ENCODE assay signal across 17 cellular contexts in the genomic region with DNA sequence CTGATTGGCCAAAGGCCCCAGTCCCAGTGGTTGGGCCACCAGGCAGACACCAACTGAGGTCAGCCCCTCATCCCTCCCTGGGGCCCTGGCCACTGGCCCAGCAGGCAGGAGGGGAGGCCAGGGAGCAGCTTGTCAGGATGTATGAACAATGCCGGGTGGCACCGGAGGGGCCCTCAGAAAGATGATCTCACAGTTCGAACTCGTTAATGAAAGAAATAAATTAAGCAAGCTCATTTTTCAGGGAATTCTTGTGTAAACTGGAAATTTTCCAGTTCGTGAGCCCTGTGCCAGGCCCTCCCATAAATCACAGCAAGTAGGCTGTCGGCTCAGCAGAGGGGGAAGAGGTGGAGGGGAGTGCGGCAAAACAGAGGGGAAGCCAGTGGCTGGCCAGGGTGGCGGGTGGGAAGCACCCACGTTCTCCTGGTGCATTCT.
DNase-seq lines count a peak whose midpoint lies in the region; ATAC-seq and TF ChIP-seq lines count a peak whose summit lies in the region.
"Had no signal": no experiment of that assay in that cellular context is flagged by ENCODE, and none has a peak within 500 bp of the region (broad histone marks: within the 10 kb centered on the region; RNA-seq: fewer than 3 reads in every experiment).

No MANE protein-coding gene starts in this region.

- no peak overlapping the region for H3K4me3 ChIP-seq in spleen
- H3K4me3 ChIP-seq: SJSA1 had no signal

- H3K4me1 ChIP-seq in spleen: peaks cover 0 to 33% (median 11%) of the 10 kb centered on the region in 6 donors
- H3K4me1 ChIP-seq: SJSA1 had no signal

- TF ChIP-seq CTCF in spleen (IDR thresholded peaks at IDR 0.05 in 8 of 11, conservative IDR thresholded peaks at IDR 0.05 in 3 of 11): no peak

- intact Hi-C loops in spleen (cut with DNase I; ENCODE audit: low total_unique reads): no loop called here

- peak; percentile 18 for DNase-seq in DMS153 (lab: John Stamatoyannopoulos, UW)
- no peak for DNase-seq in DMS153 treated with DMSO at 0.1 percent for 48 hours (lab: John Stamatoyannopoulos, UW; ENCODE audit: unreplicated experiment)
- peak; percentile 58 for DNase-seq in NCI-H748 (lab: John Stamatoyannopoulos, UW; ENCODE audit: unreplicated experiment)
- peak; percentile 20 for DNase-seq in glomerular endothelial cell (ENCODE audit: extremely low read depth, low read depth, low spot score)
- DNase-seq in spleen: no peak
- DNase-seq in NCI-H345 treated with DMSO at 0.1 percent for 48 hours (lab: John Stamatoyannopoulos, UW; ENCODE audit: unreplicated experiment): no peak
- no peak for DNase-seq in D341Med (ENCODE audit: low spot score)
- DNase-seq: activated naive CD4-positive, alpha-beta T cell treated with anti-CD3 and anti-CD28 coated beads, Interleukin-2, amount 50 U/mL, for 16 hours; cerebellar nuclear complex; IMR-90; natural killer cell; NK-92 treated with Interleukin-12 subunit alpha and Interleukin-12 subunit beta, amount 100 ng/mL, for 24 hours; stimulated activated naive CD8-positive, alpha-beta T cell treated with anti-CD3 and anti-CD28 coated beads, Interleukin-15, amount 100 ng/mL, for 72 hours had no signal

- 43 to 63% (median 60%) methylated on average over 9 of the region's 9 CpGs for WGBS in spleen, 5 donors

- H3K27me3 ChIP-seq in spleen (replicated peaks in 1 of 7): no peaks in the 10 kb centered on the region
- H3K27me3 ChIP-seq: SJSA1 had no signal

- TF ChIP-seq POLR2A in spleen (IDR thresholded peaks at IDR 0.05): no peak

- ATAC-seq in GM19463 (IDR thresholded peaks at IDR 0.05; ENCODE audit: unreplicated experiment): no peak
- ATAC-seq: natural killer cell; stimulated activated naive CD8-positive, alpha-beta T cell treated with anti-CD3 and anti-CD28 coated beads, Interleukin-15, amount 100 ng/mL, for 72 hours had no signal

- H3K9me3 ChIP-seq in spleen: no peaks in the 10 kb centered on the region
- H3K9me3 ChIP-seq: SJSA1 had no signal

- H3K27ac ChIP-seq in spleen: peak overlapping the region in 5 of 8 donors; percentile 19 to 58 (median 56)
- H3K27ac ChIP-seq: 22Rv1, epithelial cell of prostate, SJSA1 had no signal

- no peaks in the 10 kb centered on the region for H3K36me3 ChIP-seq in spleen
- H3K36me3 ChIP-seq: SJSA1 had no signal

Comparison
In these comparisons a context has a peak if more than half of its experiments do, and no peak if none do; other contexts are left out.
1. DNase-seq: peak in DMS153 (single experiment), NCI-H748 (single experiment) and glomerular endothelial cell (single experiment); none in DMS153 treated with DMSO at 0.1 percent for 48 hours (single experiment), spleen (single experiment), NCI-H345 treated with DMSO at 0.1 percent for 48 hours (single experiment) and D341Med (single experiment).